Comparison of ENCODE assay signal across 26 cellular contexts in the genomic region with DNA sequence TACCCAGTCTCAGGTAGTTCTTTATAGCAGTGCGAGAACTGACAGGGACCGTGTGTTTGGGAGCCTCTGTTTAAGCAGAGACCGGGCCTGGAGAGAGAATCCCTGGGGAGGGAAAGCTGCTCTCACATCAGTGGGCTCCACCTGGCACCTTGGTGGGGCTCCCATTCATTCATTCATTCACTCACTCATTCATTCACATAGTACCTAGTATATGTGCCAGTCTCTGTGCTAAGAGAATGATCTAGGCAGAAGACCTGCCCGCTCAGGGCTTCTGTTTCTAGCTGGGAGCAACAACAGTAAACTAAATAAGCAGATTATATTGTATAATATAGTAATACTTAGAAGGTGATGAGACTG. TPM values are rescaled to one million over a fixed set of nuclear protein-coding genes. Genes with fewer than 3 reads are reported as not detected.
DNase-seq lines count a peak whose midpoint lies in the region; ATAC-seq lines count a peak whose summit lies in the region.
"Had no signal": no experiment of that assay in that cellular context is flagged by ENCODE, and none has a peak within 500 bp of the region (broad histone marks: within the 10 kb centered on the region; RNA-seq: fewer than 3 reads in every experiment).

No MANE protein-coding gene starts in this region.

- H3K9me3 ChIP-seq in CD4-positive, CD25-positive, alpha-beta regulatory T cell (ENCODE audit: control insufficient read depth in 2 of 2, low read length in 2 of 2) = no peaks in the 10 kb centered on the region
- no peaks in the 10 kb centered on the region for H3K9me3 ChIP-seq in T-helper 17 cell (ENCODE audit: control insufficient read depth, low read length, poor library complexity, severe bottlenecking)
- H3K9me3 ChIP-seq: SK-N-SH had no signal

- H3K36me3 ChIP-seq in CD4-positive, CD25-positive, alpha-beta regulatory T cell (ENCODE audit: control insufficient read depth, insufficient read depth, low read length) = no peaks in the 10 kb centered on the region

- no peak overlapping the region for H3K4me3 Mint-ChIP-seq in activated T-cell treated with anti-CD3 and anti-CD28 coated beads, Interleukin-2, amount 50 U/mL, for 72 hours
- H3K4me3 Mint-ChIP-seq in activated T-cell treated with anti-CD3 and anti-CD28 coated beads, Interleukin-2, amount 50 U/mL, for 4 hours = no peak overlapping the region
- H3K4me3 Mint-ChIP-seq in CD4-positive, CD25-positive, alpha-beta regulatory T cell = no peak overlapping the region
- H3K4me3 Mint-ChIP-seq in T-helper 17 cell = no peak overlapping the region
- no peak overlapping the region for H3K4me3 Mint-ChIP-seq in effector memory CD8-positive, alpha-beta T cell
- H3K4me3 Mint-ChIP-seq: CD14-positive monocyte, GM23338, H9 had no signal

- H3K9me3 Mint-ChIP-seq in activated T-cell treated with anti-CD3 and anti-CD28 coated beads, Interleukin-2, amount 50 U/mL, for 72 hours = no peaks in the 10 kb centered on the region
- no peaks in the 10 kb centered on the region for H3K9me3 Mint-ChIP-seq in activated T-cell treated with anti-CD3 and anti-CD28 coated beads, Interleukin-2, amount 50 U/mL, for 4 hours
- H3K9me3 Mint-ChIP-seq in CD4-positive, CD25-positive, alpha-beta regulatory T cell = no peaks in the 10 kb centered on the region
- no peaks in the 10 kb centered on the region for H3K9me3 Mint-ChIP-seq in effector memory CD8-positive, alpha-beta T cell

- peak overlapping the region; percentile 28 for H3K27ac Mint-ChIP-seq in activated T-cell treated with anti-CD3 and anti-CD28 coated beads, Interleukin-2, amount 50 U/mL, for 72 hours
- peak overlapping the region; percentile 39 to 72 (median 60) for H3K27ac Mint-ChIP-seq in CD4-positive, CD25-positive, alpha-beta regulatory T cell
- H3K27ac Mint-ChIP-seq in T-helper 17 cell = peak overlapping the region; percentile 74
- H3K27ac Mint-ChIP-seq in effector memory CD8-positive, alpha-beta T cell = peak overlapping the region; percentile 32 to 46
- H3K27ac Mint-ChIP-seq: GM23338, H9 had no signal

- ATAC-seq in activated T-cell treated with anti-CD3 and anti-CD28 coated beads, Interleukin-2, amount 50 U/mL, for 72 hours (replicated peaks in 1 of 2) = no peak
- ATAC-seq in activated T-cell treated with anti-CD3 and anti-CD28 coated beads, Interleukin-2, amount 50 U/mL, for 4 hours = no peak
- no peak for ATAC-seq in CD4-positive, CD25-positive, alpha-beta regulatory T cell (ENCODE audit: low read depth in 2 of 2)
- ATAC-seq in T-helper 17 cell (no peak), HG03354 (IDR thresholded peaks at IDR 0.05; ENCODE audit: poor library complexity, severe bottlenecking, unreplicated experiment) (no peak), HG03108 (IDR thresholded peaks at IDR 0.05; ENCODE audit: unreplicated experiment) (no peak), GM18907 (IDR thresholded peaks at IDR 0.05; ENCODE audit: unreplicated experiment) (no peak)
- ATAC-seq in effector memory CD8-positive, alpha-beta T cell (replicated peaks) = no peak
- ATAC-seq: GM23338, PC-3 had no signal

- DNase-seq in activated T-cell treated with anti-CD3 and anti-CD28 coated beads, Interleukin-2, amount 50 U/mL, for 72 hours = no peak
- no peak for DNase-seq in activated T-cell treated with anti-CD3 and anti-CD28 coated beads, Interleukin-2, amount 50 U/mL, for 4 hours
- no peak for DNase-seq in CD4-positive, CD25-positive, alpha-beta regulatory T cell
- no peak for DNase-seq in T-helper 17 cell
- no peak for DNase-seq in effector memory CD8-positive, alpha-beta T cell
- DNase-seq: 8988T, ACHN, BE2C, DMS53, H9, Karpas-422, NCI-H1092 treated with DMSO at 0.1 percent for 48 hours, NCI-H1436, NCI-H187, NCI-H2081 treated with DMSO at 0.1 percent for 48 hours, NCI-H2171, NCI-H345, NCI-H524, NCI-H774, PC-3, SK-N-SH had no signal

- H3K27me3 Mint-ChIP-seq in activated T-cell treated with anti-CD3 and anti-CD28 coated beads, Interleukin-2, amount 50 U/mL, for 72 hours (ENCODE audit: low read depth) = no peaks in the 10 kb centered on the region
- no peaks in the 10 kb centered on the region for H3K27me3 Mint-ChIP-seq in activated T-cell treated with anti-CD3 and anti-CD28 coated beads, Interleukin-2, amount 50 U/mL, for 4 hours (ENCODE audit: low read depth)
- H3K27me3 Mint-ChIP-seq in CD4-positive, CD25-positive, alpha-beta regulatory T cell = no peaks in the 10 kb centered on the region
- no peaks in the 10 kb centered on the region for H3K27me3 Mint-ChIP-seq in T-helper 17 cell
- H3K27me3 Mint-ChIP-seq in effector memory CD8-positive, alpha-beta T cell = no peaks in the 10 kb centered on the region

- H3K36me3 Mint-ChIP-seq in activated T-cell treated with anti-CD3 and anti-CD28 coated beads, Interleukin-2, amount 50 U/mL, for 72 hours (ENCODE audit: insufficient read depth in 2 of 2) = peaks cover 2 to 5% of the 10 kb centered on the region in 2 donors
- H3K36me3 Mint-ChIP-seq in activated T-cell treated with anti-CD3 and anti-CD28 coated beads, Interleukin-2, amount 50 U/mL, for 4 hours (ENCODE audit: insufficient read depth) = peaks cover 14% of the 10 kb centered on the region
- H3K36me3 Mint-ChIP-seq in CD4-positive, CD25-positive, alpha-beta regulatory T cell = peaks cover 23% of the 10 kb centered on the region
- H3K36me3 Mint-ChIP-seq in T-helper 17 cell (ENCODE audit: low read depth) = peaks cover 2% of the 10 kb centered on the region
- H3K36me3 Mint-ChIP-seq in effector memory CD8-positive, alpha-beta T cell (ENCODE audit: insufficient read depth) = peaks cover 6% of the 10 kb centered on the region

- peaks cover 5% of the 10 kb centered on the region for H3K4me1 ChIP-seq in CD4-positive, CD25-positive, alpha-beta regulatory T cell (ENCODE audit: control insufficient read depth, insufficient read depth, low read length, poor library complexity, severe bottlenecking)
- H3K4me1 ChIP-seq: BE2C had no signal

- peaks cover 44% of the 10 kb centered on the region for H3K4me1 Mint-ChIP-seq in activated T-cell treated with anti-CD3 and anti-CD28 coated beads, Interleukin-2, amount 50 U/mL, for 72 hours (ENCODE audit: low read depth)
- peaks cover 60% of the 10 kb centered on the region for H3K4me1 Mint-ChIP-seq in activated T-cell treated with anti-CD3 and anti-CD28 coated beads, Interleukin-2, amount 50 U/mL, for 4 hours (ENCODE audit: low read depth)
- H3K4me1 Mint-ChIP-seq in CD4-positive, CD25-positive, alpha-beta regulatory T cell = peaks cover 7 to 74% (median 29%) of the 10 kb centered on the region in 4 donors
- peaks cover 21% of the 10 kb centered on the region for H3K4me1 Mint-ChIP-seq in T-helper 17 cell
- H3K4me1 Mint-ChIP-seq in effector memory CD8-positive, alpha-beta T cell (ENCODE audit: low read depth in 2 of 2) = peaks cover 33% of the 10 kb centered on the region in 2 donors

- no peak overlapping the region for H3K27ac ChIP-seq in CD4-positive, CD25-positive, alpha-beta regulatory T cell (ENCODE audit: insufficient read depth, low read length, poor library complexity, severe bottlenecking)

- H3K27me3 ChIP-seq in CD4-positive, CD25-positive, alpha-beta regulatory T cell (ENCODE audit: control insufficient read depth, insufficient read depth, low read length) = no peaks in the 10 kb centered on the region
- H3K27me3 ChIP-seq: BE2C had no signal

- H3K4me3 ChIP-seq in CD4-positive, CD25-positive, alpha-beta regulatory T cell (ENCODE audit: low read depth, low read length) = no peak overlapping the region
- H3K4me3 ChIP-seq: GM23338 had no signal

RNA-seq across cellular contexts. Expression of gene HPCAL1, which starts 17.8 kb away (rescaled TPM):
- total RNA-seq in activated T-cell treated with anti-CD3 and anti-CD28 coated beads, Interleukin-2, amount 50 U/mL, for 72 hours = 10 to 100 TPM; 43.9 to 52.0 TPM
- 10 to 100 TPM; 40.8 to 44.7 (median 43.3) TPM for total RNA-seq in activated T-cell treated with anti-CD3 and anti-CD28 coated beads, Interleukin-2, amount 50 U/mL, for 4 hours
- 33.8 TPM for total RNA-seq in CD4-positive, CD25-positive, alpha-beta regulatory T cell
- 10 to 100 TPM; 80.6 to 95.6 (median 87.7) TPM for polyA plus RNA-seq in CD4-positive, CD25-positive, alpha-beta regulatory T cell
- 10 to 100 TPM; 44.2 TPM for total RNA-seq in T-helper 17 cell
